Comparison of ENCODE assay signal across 8 cellular contexts in genomic region chr10:104253576-104254410, GRCh38. TPM values are rescaled to one million over a fixed set of nuclear protein-coding genes. Genes with fewer than 3 reads are reported as not detected.
DNase-seq lines count a peak whose midpoint lies in the region; ATAC-seq and TF ChIP-seq lines count a peak whose summit lies in the region.

No MANE protein-coding gene starts in this region.

- H3K36me3 ChIP-seq in A673 (ENCODE audit: insufficient read depth, low read length, poor library complexity, severe bottlenecking) (peaks cover 20% of the 10 kb centered on the region), brain microvascular endothelial cell (replicated peaks) (peaks cover 14% of the 10 kb centered on the region)

- no peaks in the 10 kb centered on the region for H3K9me3 ChIP-seq in A673 (ENCODE audit: low read depth, low read length, poor library complexity, severe bottlenecking)

- H3K9me3 Mint-ChIP-seq in mesothelial cell of epicardium, result no peaks in the 10 kb centered on the region

- H3K4me1 ChIP-seq in A673 (ENCODE audit: insufficient read depth, low read length, poor library complexity, severe bottlenecking), result peaks cover 22% of the 10 kb centered on the region

- TF ChIP-seq CTCF in A673 (conservative IDR thresholded peaks at IDR 0.05; ENCODE audit: low read depth, low read length), result no peak
- no peak for TF ChIP-seq CTCF in brain microvascular endothelial cell (IDR thresholded peaks at IDR 0.05; ENCODE audit: low read depth, low read length, missing control alignments)
- TF ChIP-seq CTCF in mesothelial cell of epicardium (IDR thresholded peaks at IDR 0.05; ENCODE audit: unreplicated experiment), result no peak

- in situ Hi-C loops in brain microvascular endothelial cell (cut with HindIII; ENCODE audit: low pct_ligation_motif_present, low sequenced_read_pairs), result no loop called here

- ATAC-seq in HG02763 (IDR thresholded peaks at IDR 0.05; ENCODE audit: unreplicated experiment), result no peak

- H3K4me1 Mint-ChIP-seq in mesothelial cell of epicardium, result peaks cover 33% of the 10 kb centered on the region

- H3K27me3 ChIP-seq in A673 (replicated peaks; ENCODE audit: insufficient read depth, low read depth, low read length, poor library complexity) (no peaks in the 10 kb centered on the region), brain microvascular endothelial cell (replicated peaks) (no peaks in the 10 kb centered on the region)

- BruUV-seq in A673 (replicated peaks; lab: Mats Ljungman, UMichigan), result no TSS peak

- POLR2A ChIA-PET in A673 (lab: Charles Lee; ENCODE audit: low non-redundant PET), result no interaction called here

- CTCF ChIA-PET in A673 (lab: Charles Lee), result interaction anchor here (0.5 kb wide), 1 partner anchor 8 kb away, joined by 5 read pairs; no protein-coding TSS in a partner anchor

- peaks cover 8% of the 10 kb centered on the region for H3K36me3 Mint-ChIP-seq in mesothelial cell of epicardium

- peak overlapping the region; percentile 91 for H3K4me3 Mint-ChIP-seq in mesothelial cell of epicardium

- H3K27me3 Mint-ChIP-seq in mesothelial cell of epicardium (ENCODE audit: low read depth), result no peaks in the 10 kb centered on the region

- H3K4me3 ChIP-seq in A673 (ENCODE audit: low read depth, low read length, poor library complexity, severe bottlenecking) (peak overlapping the region; percentile 81), brain microvascular endothelial cell (ENCODE audit: low read depth, low read length) (peak overlapping the region; percentile 82)

- no peak for DNase-seq in A673 (ENCODE audit: low spot score)
- peak; percentile 18 for DNase-seq in HT1080 (ENCODE audit: low read depth)
- DNase-seq in brain microvascular endothelial cell, result no peak
- DNase-seq in mesothelial cell of epicardium (ENCODE audit: low spot score in 2 of 2, unreplicated experiment in 2 of 2), result no peak
- DNase-seq in Ammon's horn (ENCODE audit: low spot score), result no peak
- DNase-seq in NCI-H1105 treated with DMSO at 0.1 percent for 48 hours (lab: John Stamatoyannopoulos, UW), result no peak
- no peak for DNase-seq in posterior cingulate gyrus

- H3K27ac ChIP-seq in A673 (ENCODE audit: low read depth, low read length, poor library complexity, severe bottlenecking) (peak overlapping the region; percentile 96), brain microvascular endothelial cell (peak overlapping the region; percentile 95)

- peak overlapping the region; percentile 92 for H3K27ac Mint-ChIP-seq in mesothelial cell of epicardium

- intact Hi-C loops in A673 (cut with micrococcal nuclease; ENCODE audit: unreplicated experiment) (no loop called here), posterior cingulate gyrus (cut with DNase I) (no loop called here)

RNA-seq across cellular contexts. Expression of gene GSTO1, which starts 0.9 kb away (rescaled TPM):
- total RNA-seq in A673 (2021), result 123 and 126 TPM in 2 replicates
- 203 and 280 TPM in 2 replicates for total RNA-seq in HT1080 (2014; rRNA removed; shearing (Covaris generic))
- polyA plus RNA-seq in HT1080 (2015; cell fraction: cytosol; rRNA removed), result 349 and 373 TPM in 2 replicates
- polyA plus RNA-seq in HT1080 (2015; cell fraction: nucleus; rRNA removed), result 216 and 242 TPM in 2 replicates
- 62.8 to 65.5 TPM (median 65.2 TPM) in 3 replicates for total RNA-seq in mesothelial cell of epicardium

RNA-seq across cellular contexts. Expression of gene GSTO2, which starts 15.2 kb away (rescaled TPM):
- 0.26 and 1.4 TPM in 2 replicates for total RNA-seq in A673 (2021)
- total RNA-seq in HT1080 (2014; rRNA removed; shearing (Covaris generic)), result 1.7 and 1.8 TPM in 2 replicates
- 1.9 and 2.1 TPM in 2 replicates for polyA plus RNA-seq in HT1080 (2015; cell fraction: cytosol; rRNA removed)
- polyA plus RNA-seq in HT1080 (2015; cell fraction: nucleus; rRNA removed), result 1.7 and 2.0 TPM in 2 replicates
- total RNA-seq in mesothelial cell of epicardium, result 11.7 to 13.5 TPM (median 12.7 TPM) in 3 replicates

RNA-seq across cellular contexts. Expression of gene CFAP43, which starts 21.6 kb away (rescaled TPM):
- total RNA-seq in A673 (2021), result 0.13 and 0.35 TPM in 2 replicates
- total RNA-seq in HT1080 (2014; rRNA removed; shearing (Covaris generic)), result not detected in 2 replicates
- polyA plus RNA-seq in HT1080 (2015; cell fraction: cytosol; rRNA removed), result 0.36 TPM in 1 of 2 replicates, not detected in the other
- 0.09 and 0.16 TPM in 2 replicates for polyA plus RNA-seq in HT1080 (2015; cell fraction: nucleus; rRNA removed)
- 1.0 to 2.1 TPM (median 1.9 TPM) in 3 replicates for total RNA-seq in mesothelial cell of epicardium
